ENCODE assay signal across 8 cellular contexts in genomic region chr3:184361932-184362667, GRCh38. TPM values are rescaled to one million over a fixed set of nuclear protein-coding genes. Genes with fewer than 3 reads are reported as not detected.
DNase-seq lines count a peak whose midpoint lies in the region; ATAC-seq and TF ChIP-seq lines count a peak whose summit lies in the region.

No MANE protein-coding gene starts in this region.

- no peak for ATAC-seq in HG03469 (IDR thresholded peaks at IDR 0.05; ENCODE audit: unreplicated experiment)

- no peaks in the 10 kb centered on the region for H3K9me3 ChIP-seq in endodermal cell (ENCODE audit: control insufficient read depth, low read length)

- peaks cover 32% of the 10 kb centered on the region for H3K4me1 Mint-ChIP-seq in activated CD4-positive, alpha-beta memory T cell treated with anti-CD3 and anti-CD28 coated beads, Interleukin-2, amount 10 ng/mL, durations not matched to agents 7 days and 5 days
- peaks cover 27% of the 10 kb centered on the region for H3K4me1 Mint-ChIP-seq in endodermal cell

- H3K4me3 Mint-ChIP-seq in activated CD4-positive, alpha-beta memory T cell treated with anti-CD3 and anti-CD28 coated beads, Interleukin-2, amount 10 ng/mL, durations not matched to agents 7 days and 5 days = peak overlapping the region; percentile 95
- peak overlapping the region; percentile 86 for H3K4me3 Mint-ChIP-seq in endodermal cell

- no peaks in the 10 kb centered on the region for H3K9me3 Mint-ChIP-seq in activated CD4-positive, alpha-beta memory T cell treated with anti-CD3 and anti-CD28 coated beads, Interleukin-2, amount 10 ng/mL, durations not matched to agents 7 days and 5 days
- H3K9me3 Mint-ChIP-seq in endodermal cell = no peaks in the 10 kb centered on the region

- H3K36me3 ChIP-seq in endodermal cell (ENCODE audit: control insufficient read depth, insufficient read depth, low read length) = peaks cover 41% of the 10 kb centered on the region

- H3K4me3 ChIP-seq in HFF-Myc (replicated peaks; ENCODE audit: low read depth, low read length) = peak overlapping the region; percentile 71
- peak overlapping the region; percentile 97 for H3K4me3 ChIP-seq in endodermal cell (ENCODE audit: low read length)

- CTCF ChIA-PET in activated CD4-positive, alpha-beta memory T cell treated with anti-CD3 and anti-CD28 coated beads, Interleukin-2, amount 10 ng/mL, durations not matched to agents 7 days and 5 days (lab: Charles Lee) = interaction anchor here (0.6 to 1.4 kb wide), 5 partner anchors 8 to 467 kb away, joined by 3 to 7 read pairs (median 3); no protein-coding TSS in a partner anchor

- peak overlapping the region; percentile 100 for H3K27ac ChIP-seq in endodermal cell (ENCODE audit: low read depth, low read length)

- peaks cover 25% of the 10 kb centered on the region for H3K36me3 Mint-ChIP-seq in activated CD4-positive, alpha-beta memory T cell treated with anti-CD3 and anti-CD28 coated beads, Interleukin-2, amount 10 ng/mL, durations not matched to agents 7 days and 5 days (ENCODE audit: low read depth)
- H3K36me3 Mint-ChIP-seq in endodermal cell (ENCODE audit: low read depth) = peaks cover 35% of the 10 kb centered on the region

- H3K4me1 ChIP-seq in endodermal cell (ENCODE audit: control insufficient read depth, insufficient read depth, low read length) = no peaks in the 10 kb centered on the region

- POLR2A ChIA-PET in activated CD4-positive, alpha-beta memory T cell treated with anti-CD3 and anti-CD28 coated beads, Interleukin-2, amount 10 ng/mL, durations not matched to agents 7 days and 5 days (lab: Charles Lee) = interaction anchor here (0.6 to 3.0 kb wide), 14 partner anchors 8 to 573 kb away, joined by 3 to 13 read pairs (median 4); partner anchors contain the start of genes EIF2B5 and FAM131A

- 0% methylated on average over 9 to 38 of the region's 38 CpGs for WGBS in endodermal cell (ENCODE audit: insufficient coverage in 1 of 2, insufficient read length in 1 of 2), 2 experiments

- peak overlapping the region; percentile 99 for H3K9ac ChIP-seq in endodermal cell (ENCODE audit: extremely low read depth, low read length, poor library complexity, severe bottlenecking)

- peaks cover 2% of the 10 kb centered on the region for H3K27me3 Mint-ChIP-seq in activated CD4-positive, alpha-beta memory T cell treated with anti-CD3 and anti-CD28 coated beads, Interleukin-2, amount 10 ng/mL, durations not matched to agents 7 days and 5 days
- H3K27me3 Mint-ChIP-seq in endodermal cell (ENCODE audit: insufficient read depth) = peaks cover 2% of the 10 kb centered on the region

- TF ChIP-seq CTCF in HFF-Myc (IDR thresholded peaks at IDR 0.05; ENCODE audit: low read depth, low read length, missing control alignments) (no peak), endodermal cell (conservative IDR thresholded peaks at IDR 0.05) (no peak)

- H3K27me3 ChIP-seq in endodermal cell (ENCODE audit: control insufficient read depth, insufficient read depth, low read length, poor library complexity, severe bottlenecking) = no peaks in the 10 kb centered on the region

- peak; percentile 72 for DNase-seq in ELR (ENCODE audit: low read depth)
- no peak for DNase-seq in HFF-Myc (ENCODE audit: extremely low read depth, low read depth)
- peak; percentile 97 for DNase-seq in NCI-H2196 (lab: John Stamatoyannopoulos, UW; ENCODE audit: unreplicated experiment)
- DNase-seq in activated CD4-positive, alpha-beta memory T cell treated with anti-CD3 and anti-CD28 coated beads, Interleukin-2, amount 10 ng/mL, durations not matched to agents 7 days and 5 days = peak; percentile 53
- DNase-seq in endodermal cell = peak; percentile 88
- DNase-seq in mucosa of gallbladder (ENCODE audit: low spot score) = peak; percentile 76
- DNase-seq in stimulated activated naive CD4-positive, alpha-beta T cell (lab: John Stamatoyannopoulos, UW) = peak in 5 of 6 experiments; percentile 35 to 53 (median 47)

- peak overlapping the region; percentile 94 for H3K27ac Mint-ChIP-seq in activated CD4-positive, alpha-beta memory T cell treated with anti-CD3 and anti-CD28 coated beads, Interleukin-2, amount 10 ng/mL, durations not matched to agents 7 days and 5 days
- H3K27ac Mint-ChIP-seq in endodermal cell = peak overlapping the region; percentile 92

RNA-seq across cellular contexts. Expression of gene POLR2H, which starts 0.6 kb away (rescaled TPM):
- 10 to 100 TPM; 73.9 to 79.3 TPM for total RNA-seq in activated CD4-positive, alpha-beta memory T cell treated with anti-CD3 and anti-CD28 coated beads, Interleukin-2, amount 10 ng/mL, durations not matched to agents 7 days and 5 days
- total RNA-seq in endodermal cell = 100 to 1,000 TPM in 1 of 2 donors, 10 to 100 TPM in 1; 95.9 to 117 TPM
- 119 TPM for polyA plus RNA-seq in endodermal cell (2013, experiment 1 of 2)
- polyA plus RNA-seq in endodermal cell (2013, experiment 2 of 2) = 99.0 TPM
- 107 TPM for total RNA-seq in mucosa of gallbladder

RNA-seq across cellular contexts. Expression of gene CLCN2, which starts 0.7 kb away (rescaled TPM):
- total RNA-seq in activated CD4-positive, alpha-beta memory T cell treated with anti-CD3 and anti-CD28 coated beads, Interleukin-2, amount 10 ng/mL, durations not matched to agents 7 days and 5 days = 1 to 10 TPM; 3.6 to 4.9 TPM
- total RNA-seq in endodermal cell (10 to 100 TPM; 32.4 to 38.4 TPM), mucosa of gallbladder (104 TPM)
- polyA plus RNA-seq in endodermal cell (2013, experiment 1 of 2) = 27.9 TPM
- 23.3 TPM for polyA plus RNA-seq in endodermal cell (2013, experiment 2 of 2)

RNA-seq across cellular contexts. Expression of gene THPO, which starts 15.9 kb away (rescaled TPM):
- total RNA-seq in activated CD4-positive, alpha-beta memory T cell treated with anti-CD3 and anti-CD28 coated beads, Interleukin-2, amount 10 ng/mL, durations not matched to agents 7 days and 5 days = not detected
- total RNA-seq in endodermal cell (1 to 10 TPM; 1.4 to 1.7 TPM), mucosa of gallbladder (0.29 TPM)
- polyA plus RNA-seq in endodermal cell (2013, experiment 1 of 2) = 1.2 TPM
- polyA plus RNA-seq in endodermal cell (2013, experiment 2 of 2) = 1.4 TPM

RNA-seq across cellular contexts. Expression of gene CHRD, which starts 17.8 kb away (rescaled TPM):
- total RNA-seq in activated CD4-positive, alpha-beta memory T cell treated with anti-CD3 and anti-CD28 coated beads, Interleukin-2, amount 10 ng/mL, durations not matched to agents 7 days and 5 days = not detected
- 10 to 100 TPM in 1 of 2 donors, 1 to 10 TPM in 1; 5.0 to 17.4 TPM for total RNA-seq in endodermal cell
- polyA plus RNA-seq in endodermal cell (2013, experiment 1 of 2) = 8.2 TPM
- polyA plus RNA-seq in endodermal cell (2013, experiment 2 of 2) = 6.7 TPM
- total RNA-seq in mucosa of gallbladder = 6.5 TPM

RNA-seq across cellular contexts. Expression of gene FAM131A, which starts 24.7 kb away (rescaled TPM):
- total RNA-seq in activated CD4-positive, alpha-beta memory T cell treated with anti-CD3 and anti-CD28 coated beads, Interleukin-2, amount 10 ng/mL, durations not matched to agents 7 days and 5 days = 1 to 10 TPM; 6.5 to 8.7 TPM
- total RNA-seq in endodermal cell (10 to 100 TPM; 18.3 to 24.1 TPM), mucosa of gallbladder (41.5 TPM)
- polyA plus RNA-seq in endodermal cell (2013, experiment 1 of 2) = 28.0 TPM
- 25.5 TPM for polyA plus RNA-seq in endodermal cell (2013, experiment 2 of 2)

Comparison
In these comparisons a context has a peak if more than half of its experiments do, and no peak if none do; other contexts are left out.
1. RNA of gene CLCN2, which starts 0.7 kb away (total RNA-seq): 104 TPM in mucosa of gallbladder (single experiment) and 32.4 to 38.4 TPM in endodermal cell; 3.6 to 4.9 TPM in activated CD4-positive, alpha-beta memory T cell treated with anti-CD3 and anti-CD28 coated beads, Interleukin-2, amount 10 ng/mL, durations not matched to agents 7 days and 5 days; every median in the first group is over 4 times any median in the second.